Comparison of ENCODE assay signal across 10 cellular contexts in genomic region chrX:68807818-68808217, GRCh38. TPM values are rescaled to one million over a fixed set of nuclear protein-coding genes. Genes with fewer than 3 reads are reported as not detected.
DNase-seq lines count a peak whose midpoint lies in the region; ATAC-seq, FAIRE-seq and TF ChIP-seq lines count a peak whose summit lies in the region.
"Had no signal": no experiment of that assay in that cellular context is flagged by ENCODE, and none has a peak within 500 bp of the region (broad histone marks: within the 10 kb centered on the region; RNA-seq: fewer than 3 reads in every experiment).

No MANE protein-coding gene starts in this region.

- no peak overlapping the region for H2AFZ ChIP-seq in MM.1S (ENCODE audit: low read length)

- H3K27ac Mint-ChIP-seq in nephron, result no peak overlapping the region

- H3K4me3 Mint-ChIP-seq in nephron, result no peak overlapping the region

- H3F3A ChIP-seq in MM.1S (ENCODE audit: insufficient read depth, low read length), result no peaks in the 10 kb centered on the region

- TF ChIP-seq CTCF in MM.1S (IDR thresholded peaks at IDR 0.05; ENCODE audit: low read length), result peak; percentile 18; the same call in 1 of the 2 replicates
- TF ChIP-seq CTCF in choroid plexus epithelial cell (conservative IDR thresholded peaks at IDR 0.05; ENCODE audit: low read depth, low read length), result peak; percentile 39
- TF ChIP-seq CTCF in nephron (IDR thresholded peaks at IDR 0.05; ENCODE audit: unreplicated experiment in 3 of 3), result peak in 2 of 3 experiments; percentile 19 to 43

- no peak for ATAC-seq in HG02571 (IDR thresholded peaks at IDR 0.05; ENCODE audit: unreplicated experiment)

- H3K4me1 Mint-ChIP-seq in nephron, result peaks cover 5% of the 10 kb centered on the region

- H3K4me3 ChIP-seq in MM.1S (ENCODE audit: low read length), result no peak overlapping the region
- no peak overlapping the region for H3K4me3 ChIP-seq in choroid plexus epithelial cell (ENCODE audit: low read depth, low read length)
- H3K4me3 ChIP-seq: SJSA1 had no signal

- H3K27ac ChIP-seq in MM.1S (ENCODE audit: low read length), result no peak overlapping the region
- H3K27ac ChIP-seq: SJSA1 had no signal

- H4K20me1 ChIP-seq in MM.1S (ENCODE audit: insufficient read depth, low read length), result no peaks in the 10 kb centered on the region

- no peak for TF ChIP-seq POLR2A in GM12891 (IDR thresholded peaks at IDR 0.05; ENCODE audit: low read depth, low read length)

- H3K36me3 Mint-ChIP-seq in nephron (ENCODE audit: low read depth), result no peaks in the 10 kb centered on the region

- FAIRE-seq in GM12891 (lab: Jason Lieb, UNC), result no peak

- H3K4me1 ChIP-seq in MM.1S (ENCODE audit: low read length), result no peaks in the 10 kb centered on the region
- H3K4me1 ChIP-seq: SJSA1 had no signal

- H3K9me3 ChIP-seq in MM.1S (replicated peaks; ENCODE audit: insufficient read depth, low read length), result no peaks in the 10 kb centered on the region
- H3K9me3 ChIP-seq: SJSA1 had no signal

- DNase-seq in DMS53 treated with DMSO at 0.1 percent for 48 hours (lab: John Stamatoyannopoulos, UW; ENCODE audit: unreplicated experiment), result peak; percentile 4
- no peak for DNase-seq in MM.1S
- peak; percentile 30 for DNase-seq in choroid plexus epithelial cell (ENCODE audit: low read depth)
- no peak for DNase-seq in NCI-H774 (lab: John Stamatoyannopoulos, UW)
- no peak for DNase-seq in GM12891 (ENCODE audit: insufficient read length, low spot score)
- no peak for DNase-seq in NCI-H2196 (lab: John Stamatoyannopoulos, UW; ENCODE audit: unreplicated experiment)
- DNase-seq: activated effector memory CD4-positive, alpha-beta T cell treated with anti-CD3 and anti-CD28 coated beads, Interleukin-2, amount 50 U/mL, for 16 hours had no signal

- H3K79me2 ChIP-seq in MM.1S (ENCODE audit: low read length), result no peaks in the 10 kb centered on the region

- H3K9ac ChIP-seq in MM.1S (ENCODE audit: low read length), result no peak overlapping the region

- peaks cover 10% of the 10 kb centered on the region for H3K9me3 Mint-ChIP-seq in nephron

- no peaks in the 10 kb centered on the region for H3K36me3 ChIP-seq in MM.1S (replicated peaks; ENCODE audit: insufficient read depth, low read length)
- H3K36me3 ChIP-seq: SJSA1 had no signal

- no peak overlapping the region for H3K4me2 ChIP-seq in MM.1S (ENCODE audit: low read depth, low read length)

- H3K27me3 Mint-ChIP-seq in nephron (ENCODE audit: low read depth), result no peaks in the 10 kb centered on the region

- no peaks in the 10 kb centered on the region for H3K27me3 ChIP-seq in MM.1S (replicated peaks; ENCODE audit: insufficient read depth, low read length)
- H3K27me3 ChIP-seq: SJSA1 had no signal

- H3K9me2 ChIP-seq in MM.1S (replicated peaks; ENCODE audit: insufficient read depth, low read length), result no peaks in the 10 kb centered on the region

TF ChIP-seq in GM12891, 5 proteins besides CTCF, POLR2A, EP300 and RAD21:
- no peak for TF ChIP-seq PAX5 (IDR thresholded peaks at IDR 0.05; ENCODE audit: insufficient read depth, low read length, severe bottlenecking)

RNA-seq across cellular contexts. Expression of gene EFNB1, which starts 21.0 kb away (rescaled TPM):
- 0.15 TPM for polyA plus RNA-seq in GM12891 (2012; ENCODE audit: low read depth, missing spikeins)

Comparison
In these comparisons a context has a peak if more than half of its experiments do, and no peak if none do; other contexts are left out.
1. DNase-seq: peak in DMS53 treated with DMSO at 0.1 percent for 48 hours (single experiment) and choroid plexus epithelial cell (single experiment); none in MM.1S (single experiment), NCI-H774 (single experiment), GM12891 (single experiment) and NCI-H2196 (single experiment).
2. Peak in every context shown above with its lines, with median percentiles within 50 percentile points of each other: CTCF ChIP-seq.